Comparison of ENCODE assay signal across 15 cellular contexts in the genomic region with DNA sequence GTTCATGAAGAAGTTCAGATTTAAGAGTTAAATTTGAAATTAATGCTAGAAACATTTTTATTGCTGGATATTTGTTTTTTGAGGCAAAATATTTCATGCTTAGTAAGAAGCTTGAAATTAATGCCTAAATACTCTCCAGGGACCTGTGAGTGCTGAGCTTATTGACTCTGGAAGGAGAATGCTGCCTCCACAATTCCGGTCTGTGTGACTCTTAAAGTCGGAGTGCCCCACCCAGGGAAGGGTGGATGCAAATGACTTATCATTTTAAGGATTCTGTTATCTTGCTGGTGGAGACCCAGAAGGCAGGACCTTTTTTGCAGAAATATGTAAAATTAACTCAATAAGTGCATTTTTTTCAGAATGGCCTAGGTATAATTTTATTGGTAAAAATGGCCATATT.
"Had no signal": no experiment of that assay in that cellular context is flagged by ENCODE, and none has a peak within 500 bp of the region (broad histone marks: within the 10 kb centered on the region; RNA-seq: fewer than 3 reads in every experiment).

No MANE protein-coding gene starts in this region.

- H3K27me3 ChIP-seq: ascending aorta, gastroesophageal sphincter, tibial nerve, vagina had no signal

- H3K4me1 ChIP-seq: ascending aorta, gastroesophageal sphincter, vagina had no signal

- H3K36me3 ChIP-seq: ascending aorta, gastroesophageal sphincter, heart left ventricle, tibial nerve, vagina had no signal

- H3K27ac ChIP-seq: ascending aorta, gastroesophageal sphincter, heart left ventricle, tibial nerve, vagina had no signal

- ATAC-seq: activated T-cell treated with anti-CD3 and anti-CD28 coated beads, Interleukin-2, amount 50 U/mL, for 72 hours; esophagus mucosa; gastroesophageal sphincter; natural killer cell; sciatic nerve had no signal

- H3K9me3 ChIP-seq: ascending aorta, gastroesophageal sphincter, heart left ventricle, tibial nerve, vagina had no signal

- H3K4me3 ChIP-seq: ascending aorta, gastroesophageal sphincter, heart left ventricle, tibial nerve, vagina had no signal

- DNase-seq: activated CD4-positive, alpha-beta T cell treated with anti-CD3 and anti-CD28 coated beads, Interleukin-2, amount 50 U/mL, for 4 hours; activated effector memory CD4-positive, alpha-beta T cell treated with anti-CD3 and anti-CD28 coated beads, Interleukin-2, amount 50 U/mL, for 16 hours; activated naive CD4-positive, alpha-beta T cell treated with anti-CD3 and anti-CD28 coated beads, Interleukin-2, amount 50 U/mL, for 16 hours; activated T-cell treated with anti-CD3 and anti-CD28 coated beads, Interleukin-2, amount 50 U/mL, for 72 hours; effector CD8-positive, alpha-beta T cell; natural killer cell; stimulated activated naive CD4-positive, alpha-beta T cell; SW 1271 had no signal
